Comparison of ENCODE assay signal across 10 cellular contexts in the genomic region with DNA sequence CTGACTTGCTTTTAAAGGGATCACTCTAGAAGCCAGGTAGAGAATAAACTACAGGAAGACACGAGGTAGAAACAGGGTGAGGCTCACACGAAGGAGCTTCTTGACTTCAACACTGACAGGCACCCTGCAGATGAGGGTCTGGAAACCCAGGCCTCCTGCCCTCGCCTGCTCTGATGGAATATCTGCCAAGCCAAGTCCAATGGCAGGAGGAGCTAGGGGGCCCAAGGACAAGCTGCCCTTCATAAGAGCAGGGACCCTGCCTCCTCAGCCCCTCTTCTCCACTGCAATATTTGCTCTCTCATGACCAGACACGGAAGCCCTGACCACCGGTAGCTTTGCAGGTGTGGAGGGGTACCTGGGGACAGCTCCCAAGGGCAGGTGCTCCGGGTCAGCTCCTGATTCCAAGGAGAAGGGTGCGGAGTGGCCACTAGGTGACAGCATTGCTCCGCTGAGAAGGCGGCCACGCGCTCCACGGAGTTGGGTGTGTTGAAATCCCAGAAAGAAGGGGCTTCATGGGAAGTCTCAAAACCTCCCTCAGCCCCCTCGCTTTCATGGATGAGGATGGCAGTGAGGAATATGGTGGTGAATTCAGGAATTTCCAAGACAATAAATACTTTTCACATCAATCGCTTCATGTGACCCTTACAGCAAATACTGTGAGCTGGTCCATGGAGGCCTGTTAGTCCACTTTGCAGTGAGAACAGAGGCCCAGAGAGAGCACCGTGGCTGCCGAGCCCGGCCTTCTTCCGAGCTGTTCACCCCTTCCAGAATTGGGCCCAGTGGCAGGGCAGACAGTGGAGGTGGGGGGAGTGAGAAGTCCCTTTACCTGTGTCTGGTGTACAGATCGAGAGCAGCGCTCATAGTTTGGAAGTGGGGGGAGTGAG. TPM values are rescaled to one million over a fixed set of nuclear protein-coding genes. Genes with fewer than 3 reads are reported as not detected.
DNase-seq lines count a peak whose midpoint lies in the region; ATAC-seq and TF ChIP-seq lines count a peak whose summit lies in the region.
"Had no signal": no experiment of that assay in that cellular context is flagged by ENCODE, and none has a peak within 500 bp of the region (broad histone marks: within the 10 kb centered on the region; RNA-seq: fewer than 3 reads in every experiment).

No MANE protein-coding gene starts in this region.

- no peak overlapping the region for H3K9ac ChIP-seq in endodermal cell (ENCODE audit: extremely low read depth, low read length, poor library complexity, severe bottlenecking)
- H3K9ac ChIP-seq: BLaER1 had no signal

- H3K27me3 ChIP-seq in endodermal cell (ENCODE audit: control insufficient read depth, insufficient read depth, low read length, poor library complexity, severe bottlenecking): peaks cover 58% of the 10 kb centered on the region

- intact Hi-C loops in activated CD8-positive, alpha-beta T cell treated with anti-CD3 and anti-CD28 coated beads for 36 hours (cut with micrococcal nuclease): loop anchor here (2.0 to 5.0 kb wide), 2 partner anchors 85 to 223 kb away; no protein-coding TSS in a partner anchor

- 32 to 35% methylated on average over 7 to 19 of the region's 20 CpGs for WGBS in endodermal cell (ENCODE audit: insufficient coverage in 1 of 2, insufficient read length in 1 of 2), 2 experiments

- H3K9me3 Mint-ChIP-seq in activated CD8-positive, alpha-beta T cell treated with anti-CD3 and anti-CD28 coated beads for 36 hours: no peaks in the 10 kb centered on the region
- no peaks in the 10 kb centered on the region for H3K9me3 Mint-ChIP-seq in endodermal cell
- H3K9me3 Mint-ChIP-seq in stimulated activated effector memory CD8-positive, alpha-beta T cell treated with anti-CD3 and anti-CD28 coated beads, Interleukin-12 subunit alpha, Interleukin-12 subunit beta, amount 100 ng/mL, for 72 hours: no peaks in the 10 kb centered on the region

- H3K9me3 ChIP-seq in endodermal cell (ENCODE audit: control insufficient read depth, low read length): no peaks in the 10 kb centered on the region
- H3K9me3 ChIP-seq: BLaER1 had no signal

- H3K4me1 Mint-ChIP-seq in activated CD8-positive, alpha-beta T cell treated with anti-CD3 and anti-CD28 coated beads for 36 hours (ENCODE audit: low read depth): no peaks in the 10 kb centered on the region
- peaks cover 4% of the 10 kb centered on the region for H3K4me1 Mint-ChIP-seq in endodermal cell
- no peaks in the 10 kb centered on the region for H3K4me1 Mint-ChIP-seq in stimulated activated effector memory CD8-positive, alpha-beta T cell treated with anti-CD3 and anti-CD28 coated beads, Interleukin-12 subunit alpha, Interleukin-12 subunit beta, amount 100 ng/mL, for 72 hours

- peak; percentile 39 for DNase-seq in NCI-H1092 treated with DMSO at 0.1 percent for 48 hours (lab: John Stamatoyannopoulos, UW)
- no peak for DNase-seq in NCI-H1092 (lab: John Stamatoyannopoulos, UW)
- DNase-seq in NCI-H2227 (lab: John Stamatoyannopoulos, UW; ENCODE audit: unreplicated experiment): peak; percentile 75
- DNase-seq in activated CD8-positive, alpha-beta T cell treated with anti-CD3 and anti-CD28 coated beads for 36 hours: peak; percentile 67
- DNase-seq in endodermal cell: peak; percentile 93
- peak; percentile 35 for DNase-seq in mucosa of gallbladder (ENCODE audit: low spot score)
- DNase-seq in stimulated activated effector memory CD8-positive, alpha-beta T cell treated with anti-CD3 and anti-CD28 coated beads, Interleukin-12 subunit alpha, Interleukin-12 subunit beta, amount 100 ng/mL, for 72 hours (ENCODE audit: low spot score in 2 of 2): peak; percentile 25 to 67
- no peak for DNase-seq in NCI-H1048 (lab: John Stamatoyannopoulos, UW)

- POLR2A ChIA-PET in activated CD8-positive, alpha-beta T cell treated with anti-CD3 and anti-CD28 coated beads for 36 hours (lab: Charles Lee): interaction anchor here (1.1 kb wide), 1 partner anchor 15 kb away, joined by 5 read pairs; no protein-coding TSS in a partner anchor

- no peak overlapping the region for H3K4me3 Mint-ChIP-seq in activated CD8-positive, alpha-beta T cell treated with anti-CD3 and anti-CD28 coated beads for 36 hours
- no peak overlapping the region for H3K4me3 Mint-ChIP-seq in endodermal cell
- H3K4me3 Mint-ChIP-seq in stimulated activated effector memory CD8-positive, alpha-beta T cell treated with anti-CD3 and anti-CD28 coated beads, Interleukin-12 subunit alpha, Interleukin-12 subunit beta, amount 100 ng/mL, for 72 hours: no peak overlapping the region

- no peak overlapping the region for H3K27ac ChIP-seq in endodermal cell (ENCODE audit: low read depth, low read length)
- H3K27ac ChIP-seq: BLaER1 had no signal

- ATAC-seq in activated CD8-positive, alpha-beta T cell treated with anti-CD3 and anti-CD28 coated beads for 36 hours: peak; percentile 66
- peak; percentile 69 for ATAC-seq in stimulated activated effector memory CD8-positive, alpha-beta T cell treated with anti-CD3 and anti-CD28 coated beads, Interleukin-12 subunit alpha, Interleukin-12 subunit beta, amount 100 ng/mL, for 72 hours

- no peak overlapping the region for H3K4me3 ChIP-seq in endodermal cell (ENCODE audit: low read length)
- H3K4me3 ChIP-seq: BLaER1 had no signal

- H3K36me3 Mint-ChIP-seq in activated CD8-positive, alpha-beta T cell treated with anti-CD3 and anti-CD28 coated beads for 36 hours (ENCODE audit: low read depth): no peaks in the 10 kb centered on the region
- no peaks in the 10 kb centered on the region for H3K36me3 Mint-ChIP-seq in endodermal cell (ENCODE audit: low read depth)
- H3K36me3 Mint-ChIP-seq in stimulated activated effector memory CD8-positive, alpha-beta T cell treated with anti-CD3 and anti-CD28 coated beads, Interleukin-12 subunit alpha, Interleukin-12 subunit beta, amount 100 ng/mL, for 72 hours: no peaks in the 10 kb centered on the region

- CTCF ChIA-PET in activated CD8-positive, alpha-beta T cell treated with anti-CD3 and anti-CD28 coated beads for 36 hours (lab: Charles Lee): interaction anchor here (0.6 to 5.3 kb wide), 44 partner anchors 9 to 936 kb away, joined by 3 to 73 read pairs (median 4); no protein-coding TSS in a partner anchor

- H3K4me1 ChIP-seq in endodermal cell (ENCODE audit: control insufficient read depth, insufficient read depth, low read length): no peaks in the 10 kb centered on the region
- H3K4me1 ChIP-seq: BLaER1 had no signal

- H3K27ac Mint-ChIP-seq in activated CD8-positive, alpha-beta T cell treated with anti-CD3 and anti-CD28 coated beads for 36 hours: no peak overlapping the region
- H3K27ac Mint-ChIP-seq in endodermal cell: no peak overlapping the region
- H3K27ac Mint-ChIP-seq in stimulated activated effector memory CD8-positive, alpha-beta T cell treated with anti-CD3 and anti-CD28 coated beads, Interleukin-12 subunit alpha, Interleukin-12 subunit beta, amount 100 ng/mL, for 72 hours: no peak overlapping the region

- peaks cover 23% of the 10 kb centered on the region for H3K27me3 Mint-ChIP-seq in activated CD8-positive, alpha-beta T cell treated with anti-CD3 and anti-CD28 coated beads for 36 hours
- H3K27me3 Mint-ChIP-seq in endodermal cell (ENCODE audit: insufficient read depth): peaks cover 73% of the 10 kb centered on the region

- H3K36me3 ChIP-seq in endodermal cell (ENCODE audit: control insufficient read depth, insufficient read depth, low read length): no peaks in the 10 kb centered on the region
- H3K36me3 ChIP-seq: BLaER1 had no signal

- TF ChIP-seq CTCF in activated CD8-positive, alpha-beta T cell treated with anti-CD3 and anti-CD28 coated beads for 36 hours (IDR thresholded peaks at IDR 0.05): peak; percentile 90
- peak; percentile 98 for TF ChIP-seq CTCF in endodermal cell (conservative IDR thresholded peaks at IDR 0.05)

RNA-seq across cellular contexts. Expression of a gene that starts 33.2 kb away (rescaled TPM):
- total RNA-seq in activated CD8-positive, alpha-beta T cell treated with anti-CD3 and anti-CD28 coated beads for 36 hours: not detected
- total RNA-seq in endodermal cell (1 to 10 TPM; 2.2 to 2.4 TPM), mucosa of gallbladder (not detected)
- 13.1 TPM for polyA plus RNA-seq in endodermal cell (2013, experiment 1 of 2)
- 12.1 TPM for polyA plus RNA-seq in endodermal cell (2013, experiment 2 of 2)
- total RNA-seq: dermis microvascular lymphatic vessel endothelial cell had no signal

Comparison
In these comparisons a context has a peak if more than half of its experiments do, and no peak if none do; other contexts are left out.
1. DNase-seq: peak in NCI-H1092 treated with DMSO at 0.1 percent for 48 hours (single experiment), NCI-H2227 (single experiment), activated CD8-positive, alpha-beta T cell treated with anti-CD3 and anti-CD28 coated beads for 36 hours (single experiment), endodermal cell (single experiment), mucosa of gallbladder (single experiment) and stimulated activated effector memory CD8-positive, alpha-beta T cell treated with anti-CD3 and anti-CD28 coated beads, Interleukin-12 subunit alpha, Interleukin-12 subunit beta, amount 100 ng/mL, for 72 hours (2 of 2); none in NCI-H1092 (single experiment) and NCI-H1048 (single experiment).